In genomic region chr9:121498487-121499176, GRCh38 we compare ENCODE assay signal across 8 cellular contexts. TPM values are rescaled to one million over a fixed set of nuclear protein-coding genes. Genes with fewer than 3 reads are reported as not detected.
DNase-seq lines count a peak whose midpoint lies in the region; ATAC-seq and TF ChIP-seq lines count a peak whose summit lies in the region.

No MANE protein-coding gene starts in this region.

- H3K4me3 Mint-ChIP-seq in activated T-cell treated with anti-CD3 and anti-CD28 coated beads, Interleukin-2, amount 50 U/mL, for 4 hours, result peak overlapping the region; percentile 65
- H3K4me3 Mint-ChIP-seq in chondrocyte (ENCODE audit: unreplicated experiment), result peak overlapping the region; percentile 86

- peaks cover 23% of the 10 kb centered on the region for H3K4me1 Mint-ChIP-seq in activated T-cell treated with anti-CD3 and anti-CD28 coated beads, Interleukin-2, amount 50 U/mL, for 4 hours (ENCODE audit: low read depth)
- H3K4me1 Mint-ChIP-seq in chondrocyte (ENCODE audit: low read depth), result peaks cover 32% of the 10 kb centered on the region

- H3K27me3 Mint-ChIP-seq in activated T-cell treated with anti-CD3 and anti-CD28 coated beads, Interleukin-2, amount 50 U/mL, for 4 hours (ENCODE audit: low read depth), result peaks cover 71% of the 10 kb centered on the region
- H3K27me3 Mint-ChIP-seq in chondrocyte (ENCODE audit: low read depth), result peaks cover 18% of the 10 kb centered on the region

- no peak for TF ChIP-seq POLR2A in right lobe of liver (IDR thresholded peaks at IDR 0.05)

- H3K9me3 Mint-ChIP-seq in activated T-cell treated with anti-CD3 and anti-CD28 coated beads, Interleukin-2, amount 50 U/mL, for 4 hours, result peaks cover 6% of the 10 kb centered on the region
- H3K9me3 Mint-ChIP-seq in chondrocyte (ENCODE audit: low read depth), result peaks cover 8% of the 10 kb centered on the region

- no peaks in the 10 kb centered on the region for H3K36me3 Mint-ChIP-seq in activated T-cell treated with anti-CD3 and anti-CD28 coated beads, Interleukin-2, amount 50 U/mL, for 4 hours (ENCODE audit: insufficient read depth)
- H3K36me3 Mint-ChIP-seq in chondrocyte (ENCODE audit: low read depth), result peaks cover 8% of the 10 kb centered on the region

- peak; percentile 17 to 21 for ATAC-seq in activated T-cell treated with anti-CD3 and anti-CD28 coated beads, Interleukin-2, amount 50 U/mL, for 4 hours
- ATAC-seq in right lobe of liver, result peak; percentile 2 to 18 (median 9)
- no peak for ATAC-seq in HG03571 (IDR thresholded peaks at IDR 0.05; ENCODE audit: unreplicated experiment)

- H3K9me3 ChIP-seq in right lobe of liver (no peaks in the 10 kb centered on the region), thymus (ENCODE audit: control insufficient read depth) (no peaks in the 10 kb centered on the region)

- DNase-seq in activated T-cell treated with anti-CD3 and anti-CD28 coated beads, Interleukin-2, amount 50 U/mL, for 4 hours, result no peak
- DNase-seq in activated T-cell treated with anti-CD3 and anti-CD28 coated beads for 4 hours, result no peak
- peak; percentile 54 for DNase-seq in NCI-H2171 treated with DMSO at 0.1 percent for 48 hours (lab: John Stamatoyannopoulos, UW)
- DNase-seq in chondrocyte (ENCODE audit: low spot score), result no peak
- DNase-seq in right lobe of liver, result peak in 2 of 3 donors; percentile 33 to 52
- DNase-seq in DMS79 treated with DMSO at 0.1 percent for 48 hours (lab: John Stamatoyannopoulos, UW), result no peak

- peak overlapping the region; percentile 77 for H3K27ac Mint-ChIP-seq in chondrocyte (ENCODE audit: unreplicated experiment)

- H3K27me3 ChIP-seq in right lobe of liver (peaks cover 0 to 5% of the 10 kb centered on the region in 2 donors), thymus (ENCODE audit: control insufficient read depth, insufficient read depth) (peaks cover 46% of the 10 kb centered on the region)

- WGBS in right lobe of liver (ENCODE audit: insufficient coverage, low coverage, low lambda C conversion rate, missing lambda C conversion rate), result 4% methylated on average over 27 of the region's 29 CpGs
- WGBS in thymus, result under 1% methylated on average over 29 of the region's 29 CpGs

- peaks cover 0 to 21% (median 1%) of the 10 kb centered on the region in 4 donors for H3K4me1 ChIP-seq in right lobe of liver
- no peaks in the 10 kb centered on the region for H3K4me1 ChIP-seq in thymus (ENCODE audit: control insufficient read depth, insufficient read depth, low read length)

- H3K4me3 ChIP-seq in right lobe of liver (peak overlapping the region; percentile 35 to 54 (median 48)), thymus (ENCODE audit: low read length) (peak overlapping the region; percentile 4)

- H3K27ac ChIP-seq in right lobe of liver (peak overlapping the region in 2 of 3 donors; percentile 49 to 79), thymus (ENCODE audit: low read depth) (no peak overlapping the region)

- intact Hi-C loops in right lobe of liver (cut with DNase I), result no loop called here

- H3K36me3 ChIP-seq in right lobe of liver, result no peaks in the 10 kb centered on the region
- H3K36me3 ChIP-seq in thymus (ENCODE audit: control insufficient read depth, insufficient read depth), result no peaks in the 10 kb centered on the region

- TF ChIP-seq CTCF in chondrocyte (IDR thresholded peaks at IDR 0.05), result peak; percentile 66
- no peak for TF ChIP-seq CTCF in right lobe of liver (IDR thresholded peaks at IDR 0.05)

RNA-seq across cellular contexts. Expression of gene GGTA1, which starts 1.0 kb away (rescaled TPM):
- not detected for total RNA-seq in activated T-cell treated with anti-CD3 and anti-CD28 coated beads, Interleukin-2, amount 50 U/mL, for 4 hours
- total RNA-seq in chondrocyte (0.46 to 3.2 TPM (median 2.5 TPM) in 3 replicates), right lobe of liver (1 to 10 TPM in 5 of 6 experiments, under 1 TPM in 1; 0.43 to 3.5 (median 1.5) TPM)
- 9.7 TPM for polyA plus RNA-seq in thymus

Comparison
In these comparisons a context has a peak if more than half of its experiments do, and no peak if none do; other contexts are left out.
1. DNase-seq: peak in NCI-H2171 treated with DMSO at 0.1 percent for 48 hours (single experiment) and right lobe of liver (2 of 3); none in activated T-cell treated with anti-CD3 and anti-CD28 coated beads, Interleukin-2, amount 50 U/mL, for 4 hours (single experiment), activated T-cell treated with anti-CD3 and anti-CD28 coated beads for 4 hours (single experiment), chondrocyte (single experiment) and DMS79 treated with DMSO at 0.1 percent for 48 hours (single experiment).